In the genomic region with DNA sequence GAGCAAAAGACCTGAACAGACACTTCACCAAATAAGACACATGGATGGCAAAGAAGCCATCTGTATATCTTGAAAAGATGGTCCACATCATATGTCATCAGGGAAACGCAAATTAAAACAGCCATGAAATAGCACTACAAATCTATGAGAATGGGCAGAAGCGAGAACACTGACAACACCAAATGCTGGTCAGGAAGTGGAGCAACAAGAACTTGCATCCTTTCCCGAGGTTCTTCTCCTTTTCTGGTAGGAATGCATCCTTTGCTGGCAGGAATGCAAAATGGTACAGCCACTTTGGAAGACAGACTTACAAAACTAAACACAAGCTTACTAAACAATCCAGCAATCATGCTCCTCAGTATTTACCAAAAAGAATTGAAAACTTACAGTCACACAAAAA, we compare ENCODE assay signal across 15 cellular contexts.
"Had no signal": no experiment of that assay in that cellular context is flagged by ENCODE, and none has a peak within 500 bp of the region (broad histone marks: within the 10 kb centered on the region; RNA-seq: fewer than 3 reads in every experiment).

No MANE protein-coding gene starts in this region.

- H3K27me3 Mint-ChIP-seq: activated naive CD8-positive, alpha-beta T cell had no signal

- FAIRE-seq: astrocyte had no signal

- H3K27ac Mint-ChIP-seq: activated naive CD8-positive, alpha-beta T cell had no signal

- H3K4me3 Mint-ChIP-seq: activated naive CD8-positive, alpha-beta T cell; naive thymus-derived CD8-positive, alpha-beta T cell had no signal

- ATAC-seq: naive thymus-derived CD8-positive, alpha-beta T cell had no signal

- DNase-seq: activated T-cell treated with anti-CD3 and anti-CD28 coated beads, Interleukin-2, amount 50 U/mL, for 1 hour; adrenal gland; central memory CD4-positive, alpha-beta T cell; dermis blood vessel endothelial cell; effector CD8-positive, alpha-beta T cell; foreskin melanocyte; left ventricle myocardium inferior; naive thymus-derived CD8-positive, alpha-beta T cell; ovary; stimulated activated CD4-positive, alpha-beta T cell treated with anti-CD3 and anti-CD28 coated beads, Interleukin-4, amount 100 ng/mL, for 1 hour; stimulated activated naive CD4-positive, alpha-beta T cell; testis; upper lobe of left lung had no signal
